In the genomic region with DNA sequence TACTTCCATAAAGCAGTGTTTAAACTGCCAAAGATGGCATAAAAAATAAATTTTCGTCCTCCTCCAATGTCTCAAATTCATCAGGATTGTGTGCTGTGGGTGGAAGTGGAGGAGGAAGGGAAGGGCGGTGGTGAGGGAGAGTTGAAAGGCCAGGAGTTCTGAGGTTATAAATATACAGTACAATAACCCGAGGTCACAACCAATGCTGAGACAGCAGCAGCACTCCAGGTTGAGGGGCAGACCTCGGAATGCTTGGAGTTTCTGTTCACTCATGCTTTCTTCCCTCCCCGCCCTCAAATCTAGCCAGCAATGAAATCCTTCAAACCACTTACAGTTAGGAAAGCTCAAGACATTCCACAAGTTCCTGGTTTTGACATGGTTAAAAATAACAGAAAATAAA, we compare ENCODE assay signal across 21 cellular contexts.
DNase-seq lines count a peak whose midpoint lies in the region; ATAC-seq and TF ChIP-seq lines count a peak whose summit lies in the region.
"Had no signal": no experiment of that assay in that cellular context is flagged by ENCODE, and none has a peak within 500 bp of the region (broad histone marks: within the 10 kb centered on the region; RNA-seq: fewer than 3 reads in every experiment).

No MANE protein-coding gene starts in this region.

- no peaks in the 10 kb centered on the region for H3K9me2 ChIP-seq in hepatocyte (replicated peaks; ENCODE audit: insufficient read depth)

- H3K4me1 ChIP-seq in left lung (no peaks in the 10 kb centered on the region), hepatocyte (ENCODE audit: insufficient read depth) (peaks cover 11% of the 10 kb centered on the region)
- H3K4me1 ChIP-seq: lower lobe of right lung, right atrium auricular region had no signal

- H3K9me3 Mint-ChIP-seq in type B pancreatic cell = no peaks in the 10 kb centered on the region
- H3K9me3 Mint-ChIP-seq: activated naive CD4-positive, alpha-beta T cell treated with anti-CD3 and anti-CD28 coated beads, Interleukin-2, amount 50 U/mL, for 72 hours had no signal

- H3K4me1 Mint-ChIP-seq in type B pancreatic cell (ENCODE audit: unreplicated experiment) = peaks cover 12% of the 10 kb centered on the region
- H3K4me1 Mint-ChIP-seq: CD14-positive monocyte, neural crest cell had no signal

- no peak overlapping the region for H3K4me3 Mint-ChIP-seq in type B pancreatic cell
- H3K4me3 Mint-ChIP-seq: CD14-positive monocyte, neural crest cell had no signal

- H3K4me3 ChIP-seq in brain microvascular endothelial cell (ENCODE audit: low read depth, low read length) (no peak overlapping the region), left lung (no peak overlapping the region), hepatocyte (no peak overlapping the region)
- H3K4me3 ChIP-seq: lower lobe of right lung, right atrium auricular region had no signal

- H3K27ac Mint-ChIP-seq in type B pancreatic cell = peak overlapping the region; percentile 46
- H3K27ac Mint-ChIP-seq: activated naive CD4-positive, alpha-beta T cell treated with anti-CD3 and anti-CD28 coated beads, Interleukin-2, amount 50 U/mL, for 72 hours; CD14-positive monocyte had no signal

- no peaks in the 10 kb centered on the region for H4K20me1 ChIP-seq in hepatocyte (ENCODE audit: insufficient read depth, poor library complexity, severe bottlenecking)

- ATAC-seq in left lung = peak; percentile 66
- ATAC-seq: activated naive CD4-positive, alpha-beta T cell treated with anti-CD3 and anti-CD28 coated beads, Interleukin-2, amount 50 U/mL, for 72 hours had no signal

- 62% methylated on average over 5 of the region's 5 CpGs for WGBS in hepatocyte (ENCODE audit: low lambda C conversion rate, missing lambda C conversion rate)

- H3K27me3 ChIP-seq in brain microvascular endothelial cell (replicated peaks) = no peaks in the 10 kb centered on the region
- H3K27me3 ChIP-seq in left lung = no peaks in the 10 kb centered on the region
- no peaks in the 10 kb centered on the region for H3K27me3 ChIP-seq in hepatocyte
- H3K27me3 ChIP-seq: right atrium auricular region had no signal

- no peaks in the 10 kb centered on the region for H3K27me3 Mint-ChIP-seq in type B pancreatic cell

- peak; percentile 11 for DNase-seq in HT1080 (ENCODE audit: low read depth)
- peak; percentile 47 for DNase-seq in brain microvascular endothelial cell
- no peak for DNase-seq in left lung
- DNase-seq in type B pancreatic cell (ENCODE audit: extremely low spot score, unreplicated experiment) = no peak
- no peak for DNase-seq in stimulated activated naive CD4-positive, alpha-beta T cell treated with Interleukin-2 at 50 U/mL for 16 hours (lab: John Stamatoyannopoulos, UW)
- no peak for DNase-seq in NCI-H2081 (lab: John Stamatoyannopoulos, UW)
- no peak for DNase-seq in hepatocyte (ENCODE audit: low spot score)
- DNase-seq: activated CD4-positive, alpha-beta T cell treated with anti-CD3 and anti-CD28 coated beads, Interleukin-2, amount 50 U/mL, for 1 hour; activated T-cell treated with anti-CD3 and anti-CD28 coated beads for 4 hours; central memory CD4-positive, alpha-beta T cell; DMS53; effector memory CD4-positive, alpha-beta T cell; lower lobe of right lung; MV-4-11; NCI-H2029 treated with DMSO at 0.1 percent for 48 hours; NCI-H526 treated with DMSO at 0.1 percent for 48 hours; stimulated activated CD4-positive, alpha-beta T cell treated with anti-CD3 and anti-CD28 coated beads, Interleukin-2, amount 100 ng/mL, for 24 hours had no signal

- no peaks in the 10 kb centered on the region for H3K79me2 ChIP-seq in hepatocyte

- H3K9me3 ChIP-seq in left lung = no peaks in the 10 kb centered on the region
- no peaks in the 10 kb centered on the region for H3K9me3 ChIP-seq in hepatocyte (ENCODE audit: low read depth)
- H3K9me3 ChIP-seq: lower lobe of right lung, right atrium auricular region had no signal

- H3K4me2 ChIP-seq in hepatocyte = no peak overlapping the region

- H3K36me3 ChIP-seq in brain microvascular endothelial cell (replicated peaks) (no peaks in the 10 kb centered on the region), left lung (no peaks in the 10 kb centered on the region), hepatocyte (replicated peaks; ENCODE audit: insufficient read depth, low read depth) (no peaks in the 10 kb centered on the region)
- H3K36me3 ChIP-seq: lower lobe of right lung, right atrium auricular region had no signal

- H2AFZ ChIP-seq in hepatocyte = no peak overlapping the region

- in situ Hi-C loops in brain microvascular endothelial cell (cut with HindIII; ENCODE audit: low pct_ligation_motif_present, low sequenced_read_pairs) = no loop called here

- TF ChIP-seq CTCF in brain microvascular endothelial cell (IDR thresholded peaks at IDR 0.05; ENCODE audit: low read depth, low read length, missing control alignments) = no peak
- TF ChIP-seq CTCF in left lung (IDR thresholded peaks at IDR 0.05) = no peak
- no peak for TF ChIP-seq CTCF in type B pancreatic cell (conservative IDR thresholded peaks at IDR 0.05)
- no peak for TF ChIP-seq CTCF in hepatocyte (IDR thresholded peaks at IDR 0.05; ENCODE audit: poor library complexity)

- H3K27ac ChIP-seq in brain microvascular endothelial cell (no peak overlapping the region), left lung (no peak overlapping the region), hepatocyte (no peak overlapping the region)
- H3K27ac ChIP-seq: lower lobe of right lung, right atrium auricular region had no signal

- intact Hi-C loops in left lung (cut with DNase I) = no loop called here

- H3K36me3 Mint-ChIP-seq in type B pancreatic cell = no peaks in the 10 kb centered on the region
- H3K36me3 Mint-ChIP-seq: activated naive CD4-positive, alpha-beta T cell treated with anti-CD3 and anti-CD28 coated beads, Interleukin-2, amount 50 U/mL, for 72 hours; CD14-positive monocyte had no signal

Comparison
In these comparisons a context has a peak if more than half of its experiments do, and no peak if none do; other contexts are left out.
1. DNase-seq: peak in HT1080 (single experiment) and brain microvascular endothelial cell (single experiment); none in left lung (0 of 2), type B pancreatic cell (single experiment), stimulated activated naive CD4-positive, alpha-beta T cell treated with Interleukin-2 at 50 U/mL for 16 hours (single experiment), NCI-H2081 (0 of 2) and hepatocyte (single experiment).